9 cellular contexts compared by ENCODE assay signal in the genomic region with DNA sequence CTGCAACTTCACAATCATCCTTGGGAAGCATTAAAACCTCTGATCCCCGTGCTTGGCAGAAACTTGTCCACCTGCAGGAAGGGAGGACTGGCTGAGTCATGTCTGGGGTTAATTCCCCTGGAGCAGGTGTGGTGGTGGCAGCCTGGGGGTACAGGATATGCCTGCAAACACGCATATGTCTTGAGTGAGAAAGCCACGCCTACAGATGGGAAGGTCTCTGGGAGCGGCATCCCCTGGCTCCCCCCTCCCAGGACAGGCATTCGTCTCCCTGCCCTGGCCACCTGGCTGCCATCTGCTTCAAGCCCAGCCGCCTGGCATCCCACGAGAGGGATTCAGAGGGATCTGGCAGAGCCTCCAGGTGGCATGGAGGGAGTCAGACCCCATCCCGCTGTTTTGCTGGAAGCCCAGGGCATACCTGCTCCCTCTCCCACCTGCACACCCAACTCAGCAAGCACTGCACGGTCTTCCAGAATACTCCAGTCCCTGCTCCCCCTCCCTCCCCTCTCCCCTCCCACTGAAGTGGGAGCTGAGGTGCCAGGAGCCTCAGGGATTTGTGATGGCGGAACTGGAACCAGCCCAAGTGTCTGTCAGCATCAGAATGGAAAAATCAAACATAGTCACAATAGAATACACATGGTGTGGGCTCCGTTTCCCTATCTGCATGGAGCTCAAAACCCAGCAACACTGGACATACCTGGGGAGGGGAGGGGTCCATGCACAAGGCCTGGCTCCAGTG.
A peak's percentile ranks its signal among the peaks of the same experiment; 100 is the strongest.
DNase-seq lines count a peak whose midpoint lies in the region; ATAC-seq and TF ChIP-seq lines count a peak whose summit lies in the region.
"Had no signal": no experiment of that assay in that cellular context is flagged by ENCODE, and none has a peak within 500 bp of the region (broad histone marks: within the 10 kb centered on the region; RNA-seq: fewer than 3 reads in every experiment).

No MANE protein-coding gene starts in this region.

- H3K36me3 ChIP-seq in effector memory CD4-positive, alpha-beta T cell (ENCODE audit: control insufficient read depth, insufficient read depth, low read length) = no peaks in the 10 kb centered on the region

- H3K9me3 ChIP-seq in effector memory CD4-positive, alpha-beta T cell (ENCODE audit: control insufficient read depth, low read length) = no peaks in the 10 kb centered on the region
- H3K9me3 ChIP-seq: testis had no signal

- no peaks in the 10 kb centered on the region for H3K27me3 ChIP-seq in foreskin keratinocyte
- H3K27me3 ChIP-seq in effector memory CD4-positive, alpha-beta T cell (replicated peaks; ENCODE audit: control insufficient read depth, insufficient read depth, low read length, poor library complexity, severe bottlenecking) = no peaks in the 10 kb centered on the region
- H3K27me3 ChIP-seq: testis had no signal

- peak; percentile 95 for DNase-seq in DMS 273 treated with DMSO at 0.1 percent for 48 hours (lab: John Stamatoyannopoulos, UW)
- DNase-seq in NCI-H1092 treated with DMSO at 0.1 percent for 48 hours (lab: John Stamatoyannopoulos, UW) = peak; percentile 82
- peak; percentile 83 for DNase-seq in NCI-H82 (lab: John Stamatoyannopoulos, UW)
- peak; percentile 91 to 97 for DNase-seq in foreskin keratinocyte
- no peak for DNase-seq in effector memory CD4-positive, alpha-beta T cell
- DNase-seq: testis had no signal

- ATAC-seq in foreskin keratinocyte (peak; percentile 89), HG03432 (IDR thresholded peaks at IDR 0.05; ENCODE audit: unreplicated experiment) (no peak), GM21786 (IDR thresholded peaks at IDR 0.05; ENCODE audit: unreplicated experiment) (no peak), GM19452 (IDR thresholded peaks at IDR 0.05; ENCODE audit: unreplicated experiment) (no peak)

- H3K4me1 ChIP-seq in foreskin keratinocyte = peaks cover 36% of the 10 kb centered on the region
- H3K4me1 ChIP-seq in effector memory CD4-positive, alpha-beta T cell (ENCODE audit: control insufficient read depth, insufficient read depth, low read length, poor library complexity, severe bottlenecking) = no peaks in the 10 kb centered on the region

- H3K4me3 ChIP-seq in effector memory CD4-positive, alpha-beta T cell (ENCODE audit: insufficient read depth, low read depth, low read length, poor library complexity, severe bottlenecking) = no peak overlapping the region
- H3K4me3 ChIP-seq: testis had no signal

- H3K27ac ChIP-seq in foreskin keratinocyte = peak overlapping the region; percentile 15
- no peak overlapping the region for H3K27ac ChIP-seq in effector memory CD4-positive, alpha-beta T cell (ENCODE audit: insufficient read depth, low read length, poor library complexity, severe bottlenecking)
- H3K27ac ChIP-seq: testis had no signal

- no peak for TF ChIP-seq CTCF in foreskin keratinocyte (conservative IDR thresholded peaks at IDR 0.05)

Comparison
In these comparisons a context has a peak if more than half of its experiments do, and no peak if none do; other contexts are left out.
1. DNase-seq: peak in DMS 273 treated with DMSO at 0.1 percent for 48 hours (single experiment), NCI-H1092 treated with DMSO at 0.1 percent for 48 hours (single experiment), NCI-H82 (single experiment) and foreskin keratinocyte (2 of 2); none in effector memory CD4-positive, alpha-beta T cell (0 of 3).